12 cellular contexts compared by ENCODE assay signal in the genomic region with DNA sequence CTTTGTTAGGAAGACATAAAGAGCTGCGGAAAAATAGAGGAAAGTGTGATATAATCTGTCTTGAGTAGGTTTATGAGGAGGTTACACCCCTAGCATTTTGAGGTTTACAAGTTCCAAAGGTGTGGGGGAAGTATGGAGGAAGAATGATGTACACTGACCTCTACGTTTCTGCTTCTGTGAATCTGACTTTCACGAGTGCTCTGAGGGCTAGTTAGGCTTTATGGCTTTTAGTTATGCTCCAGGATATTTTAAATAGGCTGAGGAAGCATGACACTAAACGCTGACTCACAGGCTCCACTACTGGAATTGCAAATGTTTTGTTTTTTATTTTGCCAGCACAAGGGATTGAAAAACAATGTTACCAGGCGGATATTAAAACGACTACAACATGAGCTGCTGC. TPM values are rescaled to one million over a fixed set of nuclear protein-coding genes. Genes with fewer than 3 reads are reported as not detected.
A peak's percentile ranks its signal among the peaks of the same experiment; 100 is the strongest.
DNase-seq lines count a peak whose midpoint lies in the region; ATAC-seq and TF ChIP-seq lines count a peak whose summit lies in the region.
"Had no signal": no experiment of that assay in that cellular context is flagged by ENCODE, and none has a peak within 500 bp of the region (broad histone marks: within the 10 kb centered on the region; RNA-seq: fewer than 3 reads in every experiment).

No MANE protein-coding gene starts in this region.

- peaks cover 13% of the 10 kb centered on the region for H3K36me3 ChIP-seq in A673 (ENCODE audit: insufficient read depth, low read length, poor library complexity, severe bottlenecking)
- H3K36me3 ChIP-seq: prostate gland had no signal

- POLR2A ChIA-PET in A673 (lab: Charles Lee; ENCODE audit: low non-redundant PET), result no interaction called here

- no peak overlapping the region for H3K27ac Mint-ChIP-seq in activated naive CD8-positive, alpha-beta T cell treated with anti-CD3 and anti-CD28 coated beads for 36 hours
- H3K27ac Mint-ChIP-seq: activated CD8-positive, alpha-beta T cell treated with anti-CD3 and anti-CD28 coated beads, Interleukin-2, amount 10 ng/mL, durations not matched to agents 7 days and 5 days had no signal

- intact Hi-C loops in A673 (cut with micrococcal nuclease; ENCODE audit: unreplicated experiment), result no loop called here

- H3K27ac ChIP-seq in A673 (ENCODE audit: low read depth, low read length, poor library complexity, severe bottlenecking), result no peak overlapping the region
- H3K27ac ChIP-seq: BLaER1, prostate gland had no signal

- no peaks in the 10 kb centered on the region for H3K4me1 Mint-ChIP-seq in activated naive CD8-positive, alpha-beta T cell treated with anti-CD3 and anti-CD28 coated beads for 36 hours

- H3K9me3 Mint-ChIP-seq in activated naive CD8-positive, alpha-beta T cell treated with anti-CD3 and anti-CD28 coated beads for 36 hours, result no peaks in the 10 kb centered on the region

- ATAC-seq in omental fat pad (ENCODE audit: low FRiP score), result no peak
- ATAC-seq: activated CD8-positive, alpha-beta T cell treated with anti-CD3 and anti-CD28 coated beads, Interleukin-2, amount 10 ng/mL, durations not matched to agents 7 days and 5 days had no signal

- CTCF ChIA-PET in A673 (lab: Charles Lee), result no interaction called here

- H3K4me1 ChIP-seq in A673 (ENCODE audit: insufficient read depth, low read length, poor library complexity, severe bottlenecking), result peaks cover 23% of the 10 kb centered on the region
- H3K4me1 ChIP-seq: BLaER1, prostate gland had no signal

- H3K27me3 Mint-ChIP-seq in activated naive CD8-positive, alpha-beta T cell treated with anti-CD3 and anti-CD28 coated beads for 36 hours, result no peaks in the 10 kb centered on the region

- DNase-seq in A673 (ENCODE audit: low spot score) (peak; percentile 44), LoVo (ENCODE audit: low spot score) (peak; percentile 26), dermis microvascular lymphatic vessel endothelial cell (ENCODE audit: low read depth in 2 of 2) (peak; percentile 91 to 92), medulla oblongata (ENCODE audit: extremely low spot score) (peak; percentile 35), T-helper 2 cell (no peak), omental fat pad (ENCODE audit: low spot score) (no peak), NCI-H82 treated with DMSO at 0.1 percent for 48 hours (lab: John Stamatoyannopoulos, UW; ENCODE audit: unreplicated experiment) (no peak)
- no peak for DNase-seq in activated naive CD8-positive, alpha-beta T cell treated with anti-CD3 and anti-CD28 coated beads for 36 hours
- DNase-seq: activated CD8-positive, alpha-beta T cell treated with anti-CD3 and anti-CD28 coated beads, Interleukin-2, amount 10 ng/mL, durations not matched to agents 7 days and 5 days; NCI-H526 treated with DMSO at 0.1 percent for 48 hours had no signal

- H3K36me3 Mint-ChIP-seq in activated naive CD8-positive, alpha-beta T cell treated with anti-CD3 and anti-CD28 coated beads for 36 hours, result no peaks in the 10 kb centered on the region

- no peak overlapping the region for H3K4me3 Mint-ChIP-seq in activated naive CD8-positive, alpha-beta T cell treated with anti-CD3 and anti-CD28 coated beads for 36 hours
- H3K4me3 Mint-ChIP-seq: activated CD8-positive, alpha-beta T cell treated with anti-CD3 and anti-CD28 coated beads, Interleukin-2, amount 10 ng/mL, durations not matched to agents 7 days and 5 days had no signal

- H3K4me3 ChIP-seq in A673 (ENCODE audit: low read depth, low read length, poor library complexity, severe bottlenecking), result no peak overlapping the region
- H3K4me3 ChIP-seq: BLaER1, prostate gland had no signal

- H3K27me3 ChIP-seq in A673 (replicated peaks; ENCODE audit: insufficient read depth, low read depth, low read length, poor library complexity), result no peaks in the 10 kb centered on the region
- H3K27me3 ChIP-seq: BLaER1 had no signal

- no peaks in the 10 kb centered on the region for H3K9me3 ChIP-seq in A673 (ENCODE audit: low read depth, low read length, poor library complexity, severe bottlenecking)
- H3K9me3 ChIP-seq: BLaER1, prostate gland had no signal

- no TSS peak for BruUV-seq in A673 (replicated peaks; lab: Mats Ljungman, UMichigan)

- TF ChIP-seq CTCF in A673 (conservative IDR thresholded peaks at IDR 0.05; ENCODE audit: low read depth, low read length), result no peak
- TF ChIP-seq CTCF in omental fat pad (IDR thresholded peaks at IDR 0.05), result no peak

RNA-seq across cellular contexts. Expression of gene UTS2B, which starts 46.4 kb away (rescaled TPM):
- 2.4 and 4.7 TPM in 2 replicates for total RNA-seq in A673 (2021)
- not detected in 2 replicates for total RNA-seq in dermis microvascular lymphatic vessel endothelial cell
- total RNA-seq in activated naive CD8-positive, alpha-beta T cell treated with anti-CD3 and anti-CD28 coated beads for 36 hours, result not detected
- 1 to 10 TPM in 2 of 4 donors, under 1 TPM in 2; 0.24 to 1.3 (median 1.00) TPM for total RNA-seq in omental fat pad
- total RNA-seq: activated CD8-positive, alpha-beta T cell treated with anti-CD3 and anti-CD28 coated beads, Interleukin-2, amount 10 ng/mL, durations not matched to agents 7 days and 5 days had no signal

RNA-seq across cellular contexts. Expression of gene CCDC50, which starts 47.5 kb away (rescaled TPM):
- total RNA-seq in A673 (2021), result 77.2 and 77.7 TPM in 2 replicates
- 89.8 and 97.0 TPM in 2 replicates for total RNA-seq in dermis microvascular lymphatic vessel endothelial cell
- 1 to 10 TPM; 4.7 to 4.9 TPM for total RNA-seq in activated naive CD8-positive, alpha-beta T cell treated with anti-CD3 and anti-CD28 coated beads for 36 hours
- total RNA-seq in omental fat pad, result 100 to 1,000 TPM in 3 of 4 donors, 10 to 100 TPM in 1; 93.3 to 182 (median 125) TPM

Comparison
In these comparisons a context has a peak if more than half of its experiments do, and no peak if none do; other contexts are left out.
1. DNase-seq: peak in A673 (single experiment), LoVo (single experiment), dermis microvascular lymphatic vessel endothelial cell (2 of 2) and medulla oblongata (single experiment); none in T-helper 2 cell (0 of 5), activated naive CD8-positive, alpha-beta T cell treated with anti-CD3 and anti-CD28 coated beads for 36 hours (single experiment), omental fat pad (single experiment) and NCI-H82 treated with DMSO at 0.1 percent for 48 hours (single experiment).
2. RNA of gene CCDC50, which starts 47.5 kb away (total RNA-seq): 93.3 to 182 TPM in omental fat pad, 89.8 to 97.0 TPM in dermis microvascular lymphatic vessel endothelial cell and 77.2 to 77.7 TPM in A673; 4.7 to 4.9 TPM in activated naive CD8-positive, alpha-beta T cell treated with anti-CD3 and anti-CD28 coated beads for 36 hours; every median in the first group is over 10 times any median in the second.